14 cellular contexts compared by ENCODE assay signal in genomic region chr16:89619880-89620279, GRCh38. TPM values are rescaled to one million over a fixed set of nuclear protein-coding genes. Genes with fewer than 3 reads are reported as not detected.
"Had no signal": no experiment of that assay in that cellular context is flagged by ENCODE, and none has a peak within 500 bp of the region (broad histone marks: within the 10 kb centered on the region; RNA-seq: fewer than 3 reads in every experiment).

No MANE protein-coding gene starts in this region.

- FAIRE-seq: bronchial epithelial cell had no signal

- H3K27me3 ChIP-seq: vagina had no signal

- H3K4me1 ChIP-seq: gastrocnemius medialis, vagina had no signal

- H3K9me3 ChIP-seq: esophagus squamous epithelium, gastrocnemius medialis, tibial nerve, vagina had no signal

- H3K4me3 ChIP-seq: esophagus squamous epithelium, gastrocnemius medialis, smooth muscle cell, tibial nerve, vagina had no signal

- H3K27ac ChIP-seq: esophagus squamous epithelium, gastrocnemius medialis, tibial nerve, vagina had no signal

- ATAC-seq: gastrocnemius medialis; stimulated activated effector memory CD8-positive, alpha-beta T cell treated with anti-CD3 and anti-CD28 coated beads, Interleukin-12 subunit alpha, Interleukin-12 subunit beta, amount 100 ng/mL, for 72 hours had no signal

- H3K4me2 ChIP-seq: smooth muscle cell had no signal

- DNase-seq: activated CD4-positive, alpha-beta memory T cell treated with anti-CD3 and anti-CD28 coated beads for 36 hours; activated gamma-delta T cell; activated naive CD8-positive, alpha-beta T cell treated with anti-CD3 and anti-CD28 coated beads for 36 hours; activated T-cell treated with anti-CD3 and anti-CD28 coated beads, Interleukin-2, amount 50 U/mL, for 48 hours; aorta; esophagus squamous epithelium; gastrocnemius medialis; retina had no signal

- H3K36me3 ChIP-seq: esophagus squamous epithelium, gastrocnemius medialis, tibial nerve, vagina had no signal

RNA-seq across cellular contexts. Expression of gene DPEP1, which starts 6.4 kb away (rescaled TPM):
- total RNA-seq: activated CD4-positive, alpha-beta memory T cell treated with anti-CD3 and anti-CD28 coated beads for 36 hours; aorta; chondrocyte; gastrocnemius medialis; smooth muscle cell; vagina had no signal
- polyA plus RNA-seq: smooth muscle cell had no signal

RNA-seq across cellular contexts. Expression of gene CPNE7, which starts 44.3 kb away (rescaled TPM):
- total RNA-seq: gastrocnemius medialis had no signal
